ENCODE assay signal across 8 cellular contexts in the genomic region with DNA sequence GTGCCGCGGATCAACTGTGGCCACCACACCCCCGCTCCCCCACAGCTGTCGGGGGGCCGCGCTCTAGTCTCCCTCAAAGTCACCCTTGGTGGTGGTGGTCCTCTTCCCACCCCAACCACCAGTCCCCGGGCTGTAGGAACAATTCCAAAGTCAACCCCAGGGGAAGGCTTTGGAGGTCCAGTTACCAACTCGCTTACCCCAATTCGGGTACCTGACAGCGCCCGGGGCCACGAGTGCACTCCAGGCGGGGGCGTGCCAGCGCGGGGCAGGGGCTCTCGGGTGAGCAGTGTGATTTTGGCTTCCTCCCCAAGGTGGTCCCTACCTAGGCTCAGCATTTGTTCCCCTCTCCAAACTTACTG. TPM values are rescaled to one million over a fixed set of nuclear protein-coding genes. Genes with fewer than 3 reads are reported as not detected.
A peak's percentile ranks its signal among the peaks of the same experiment; 100 is the strongest.
DNase-seq lines count a peak whose midpoint lies in the region; ATAC-seq and TF ChIP-seq lines count a peak whose summit lies in the region.

No MANE protein-coding gene starts in this region.

- H3K4me1 ChIP-seq in prostate gland (replicated peaks): peaks cover 13% of the 10 kb centered on the region

- H3K27ac Mint-ChIP-seq in HFFc6: peak overlapping the region; percentile 90

- TF ChIP-seq CTCF in HFFc6 (IDR thresholded peaks at IDR 0.05) (peak; percentile 44; the same call in 1 of the 2 replicates), prostate gland (IDR thresholded peaks at IDR 0.05) (no peak)

- no peaks in the 10 kb centered on the region for H3K27me3 ChIP-seq in prostate gland (replicated peaks; ENCODE audit: insufficient read depth)

- no peaks in the 10 kb centered on the region for H3K36me3 ChIP-seq in prostate gland

- 5% methylated on average over 17 of the region's 17 CpGs for WGBS in prostate gland

- peak overlapping the region; percentile 88 for H3K4me3 Mint-ChIP-seq in HFFc6

- H3K9me3 ChIP-seq in prostate gland: no peaks in the 10 kb centered on the region

- TF ChIP-seq POLR2A in erythroblast (IDR thresholded peaks at IDR 0.05; ENCODE audit: low read length) (no peak), prostate gland (IDR thresholded peaks at IDR 0.05) (no peak)

- in situ Hi-C loops in ACHN (cut with HindIII; ENCODE audit: low pct_ligation_motif_present, low pct_unique_long_range_greater_than_20kb, low sequenced_read_pairs): no loop called here

- no peaks in the 10 kb centered on the region for H3K36me3 Mint-ChIP-seq in HFFc6 (ENCODE audit: low read depth)

- DNase-seq in ACHN (peak; percentile 14), HFFc6 (no peak), erythroblast (lab: John Stamatoyannopoulos, UW) (peak; percentile 55 to 70), prostate gland (ENCODE audit: low spot score) (no peak), MV-4-11 (lab: John Stamatoyannopoulos, UW) (no peak), AG20443 (ENCODE audit: low spot score) (no peak)
- DNase-seq in activated CD4-positive, alpha-beta T cell treated with anti-CD3 and anti-CD28 coated beads, Interleukin-2, amount 50 U/mL, for 24 hours (ENCODE audit: low read depth in 1 of 2, low spot score in 1 of 2): peak; percentile 17 to 26

- H3K4me1 Mint-ChIP-seq in HFFc6 (ENCODE audit: low read depth): peaks cover 28% of the 10 kb centered on the region

- H3K27ac ChIP-seq in prostate gland: peak overlapping the region; percentile 97 to 99

- H3K9me3 Mint-ChIP-seq in HFFc6: no peaks in the 10 kb centered on the region

- ATAC-seq in GM18868 (IDR thresholded peaks at IDR 0.05; ENCODE audit: unreplicated experiment): no peak

- intact Hi-C loops in prostate gland (cut with DNase I): loop anchor here (2.0 to 10.0 kb wide), 3 partner anchors 93 to 1023 kb away; no protein-coding TSS in a partner anchor

- H3K27me3 Mint-ChIP-seq in HFFc6 (ENCODE audit: insufficient read depth): no peaks in the 10 kb centered on the region; the same call in none of the 2 replicates

- H3K4me3 ChIP-seq in prostate gland: peak overlapping the region; percentile 92 to 93

RNA-seq across cellular contexts. Expression of gene ZMIZ1, which starts 0.6 kb away (rescaled TPM):
- 10 to 100 TPM; 38.6 to 60.3 (median 51.2) TPM for total RNA-seq in HFFc6 (2021; fragmentation: NEBNext Ultra II Directional; extraction: Animal tissue kit (Norgen Biotek cat#: 25700))
- 10 to 100 TPM; 69.6 to 78.5 TPM for total RNA-seq in prostate gland

Comparison
In these comparisons a context has a peak if more than half of its experiments do, and no peak if none do; other contexts are left out.
1. DNase-seq: peak in ACHN (single experiment), activated CD4-positive, alpha-beta T cell treated with anti-CD3 and anti-CD28 coated beads, Interleukin-2, amount 50 U/mL, for 24 hours (2 of 2) and erythroblast (2 of 2); none in HFFc6 (single experiment), prostate gland (single experiment), MV-4-11 (single experiment) and AG20443 (single experiment).